In genomic region chr5:17315710-17316221, GRCh38 we compare ENCODE assay signal across 14 cellular contexts.
A peak's percentile ranks its signal among the peaks of the same experiment; 100 is the strongest.
DNase-seq lines count a peak whose midpoint lies in the region; ATAC-seq, FAIRE-seq and TF ChIP-seq lines count a peak whose summit lies in the region.
"Had no signal": no experiment of that assay in that cellular context is flagged by ENCODE, and none has a peak within 500 bp of the region (broad histone marks: within the 10 kb centered on the region; RNA-seq: fewer than 3 reads in every experiment).

No MANE protein-coding gene starts in this region.

- H3K4me1 ChIP-seq in HepG2 (ENCODE audit: insufficient read depth, low read length) (no peaks in the 10 kb centered on the region), right lobe of liver (no peaks in the 10 kb centered on the region), OCI-LY1 (ENCODE audit: insufficient read depth, low read length, severe bottlenecking) (peaks cover 55% of the 10 kb centered on the region), suprapubic skin (peaks cover 18% of the 10 kb centered on the region)

- H3K27me3 ChIP-seq in HepG2 (ENCODE audit: control insufficient read depth in 1 of 2, insufficient read depth in 2 of 2, low read length in 2 of 2), result no peaks in the 10 kb centered on the region
- no peaks in the 10 kb centered on the region for H3K27me3 ChIP-seq in right lobe of liver
- H3K27me3 ChIP-seq in OCI-LY1 (ENCODE audit: insufficient read depth, low read length), result no peaks in the 10 kb centered on the region
- no peaks in the 10 kb centered on the region for H3K27me3 ChIP-seq in suprapubic skin
- H3K27me3 ChIP-seq: left lung had no signal

- CTCF ChIA-PET in HepG2 (lab: Yijun Ruan, JAX; ENCODE audit: low intra/inter-chr PET ratio, low total read pairs), result no interaction called here

- no peak overlapping the region for H2AFZ ChIP-seq in HepG2 (ENCODE audit: low read length)
- H2AFZ ChIP-seq in OCI-LY1 (ENCODE audit: low read length), result no peak overlapping the region; the same call in 1 of the 2 replicates

- H3K4me3 ChIP-seq in HepG2 (replicated peaks in 1 of 3; ENCODE audit: insufficient read depth in 1 of 3, low read depth in 2 of 3, low read length in 3 of 3) (no peak overlapping the region), right lobe of liver (no peak overlapping the region), OCI-LY1 (ENCODE audit: low read depth, low read length, poor library complexity, severe bottlenecking) (no peak overlapping the region), suprapubic skin (no peak overlapping the region)
- H3K4me3 ChIP-seq: left lung had no signal

- DNase-seq in HepG2 (ENCODE audit: low spot score) (no peak), right lobe of liver (no peak), epidermal melanocyte (ENCODE audit: insufficient read length, low spot score) (peak; percentile 27), suprapubic skin (ENCODE audit: low spot score in 2 of 2) (no peak), mucosa of gallbladder (ENCODE audit: low spot score) (no peak)
- DNase-seq in central memory CD4-positive, alpha-beta T cell, result no peak
- DNase-seq: aorta; CD4-positive, alpha-beta memory T cell; foreskin melanocyte; left lung; NCI-H1092 had no signal

- POLR2A ChIA-PET in HepG2 (lab: Yijun Ruan, JAX), result no interaction called here

- TF ChIP-seq CTCF in HepG2 (CRISPR knock-in tag; IDR thresholded peaks at IDR 0.05) (no peak), right lobe of liver (IDR thresholded peaks at IDR 0.05) (no peak), OCI-LY1 (IDR thresholded peaks at IDR 0.05; ENCODE audit: low read length) (no peak), suprapubic skin (IDR thresholded peaks at IDR 0.05) (no peak)

- no peak for TF ChIP-seq RAD21 in HepG2 (CRISPR knock-in tag; IDR thresholded peaks at IDR 0.05)

- H3K9ac ChIP-seq in HepG2 (ENCODE audit: insufficient read depth, low read depth, low read length) (no peak overlapping the region), OCI-LY1 (ENCODE audit: low read length) (peak overlapping the region; percentile 8; the same call in 1 of the 2 replicates)

- TF ChIP-seq POLR2A in HepG2 (IDR thresholded peaks at IDR 0.05; ENCODE audit: insufficient read depth in 1 of 2, low read depth in 2 of 2, low read length in 2 of 2), result no peak
- no peak for TF ChIP-seq POLR2A in right lobe of liver (IDR thresholded peaks at IDR 0.05)
- no peak for TF ChIP-seq POLR2A in suprapubic skin (IDR thresholded peaks at IDR 0.05)

- H3K36me3 ChIP-seq in HepG2 (replicated peaks in 1 of 2; ENCODE audit: control insufficient read depth in 1 of 2, insufficient read depth in 2 of 2, low read length in 2 of 2), result no peaks in the 10 kb centered on the region
- no peaks in the 10 kb centered on the region for H3K36me3 ChIP-seq in right lobe of liver
- H3K36me3 ChIP-seq in OCI-LY1 (ENCODE audit: insufficient read depth, low read length), result no peaks in the 10 kb centered on the region
- H3K36me3 ChIP-seq in suprapubic skin, result no peaks in the 10 kb centered on the region
- H3K36me3 ChIP-seq: left lung had no signal

- BruUV-seq in HepG2 (replicated peaks; lab: Mats Ljungman, UMichigan), result no TSS peak

- no peak overlapping the region for H3K4me2 ChIP-seq in HepG2 (ENCODE audit: low read depth, low read length)
- H3K4me2 ChIP-seq in OCI-LY1 (ENCODE audit: low read length), result peak overlapping the region; percentile 92

- 57% methylated on average over 11 of the region's 11 CpGs for WGBS in HepG2 (ENCODE audit: low lambda C conversion rate)
- 68% methylated on average over 11 of the region's 11 CpGs for WGBS in right lobe of liver (ENCODE audit: insufficient coverage, low coverage, low lambda C conversion rate, missing lambda C conversion rate)
- WGBS in suprapubic skin, result 68% methylated on average over 11 of the region's 11 CpGs

- intact Hi-C loops in HepG2 (cut with micrococcal nuclease; ENCODE audit: unreplicated experiment) (no loop called here), right lobe of liver (cut with DNase I) (no loop called here)

- H3K9me2 ChIP-seq in OCI-LY1 (ENCODE audit: low read depth, low read length), result no peaks in the 10 kb centered on the region

- ATAC-seq in HepG2, result no peak
- no peak for ATAC-seq in right lobe of liver
- ATAC-seq in HG03280 (IDR thresholded peaks at IDR 0.05; ENCODE audit: unreplicated experiment), result no peak
- ATAC-seq: Right ventricle myocardium inferior had no signal

- peaks cover 9% of the 10 kb centered on the region; the same call in 1 of the 2 replicates for H3F3A ChIP-seq in OCI-LY1 (ENCODE audit: insufficient read depth, low read length)

- H3K79me2 ChIP-seq in HepG2 (ENCODE audit: insufficient read depth, low read length) (no peaks in the 10 kb centered on the region), OCI-LY1 (ENCODE audit: insufficient read depth, low read length) (no peaks in the 10 kb centered on the region)

- TF ChIP-seq EP300 in HepG2 (IDR thresholded peaks at IDR 0.05; ENCODE audit: low read depth in 2 of 2, low read length in 2 of 2) (no peak), HepG2 (CRISPR knock-in tag; IDR thresholded peaks at IDR 0.05; ENCODE audit: borderline replicate concordance) (no peak), suprapubic skin (IDR thresholded peaks at IDR 0.05) (no peak)

- H3K27ac ChIP-seq in HepG2 (ENCODE audit: extremely low read length, insufficient read depth, low read length), result no peak overlapping the region
- H3K27ac ChIP-seq in right lobe of liver, result no peak overlapping the region
- H3K27ac ChIP-seq in OCI-LY1 (ENCODE audit: low read depth, low read length, poor library complexity, severe bottlenecking), result peak overlapping the region; percentile 99
- H3K27ac ChIP-seq in suprapubic skin, result no peak overlapping the region
- H3K27ac ChIP-seq: left lung had no signal

- H3K9me3 ChIP-seq in HepG2 (ENCODE audit: low read length) (no peaks in the 10 kb centered on the region), right lobe of liver (no peaks in the 10 kb centered on the region), OCI-LY1 (ENCODE audit: low read length) (no peaks in the 10 kb centered on the region), suprapubic skin (no peaks in the 10 kb centered on the region)
- H3K9me3 ChIP-seq: left lung had no signal

- in situ Hi-C loops in HepG2 (cut with HindIII; ENCODE audit: extremely low pct_ligation_motif_present, low pct_unique_long_range_greater_than_20kb), result no loop called here

- FAIRE-seq in HepG2 (lab: Jason Lieb, UNC), result no peak

- H4K20me1 ChIP-seq in HepG2 (ENCODE audit: insufficient read depth, low read length) (no peaks in the 10 kb centered on the region), OCI-LY1 (ENCODE audit: insufficient read depth, low read length) (no peaks in the 10 kb centered on the region)

TF ChIP-seq in HepG2, 621 proteins besides CTCF, POLR2A, EP300 and RAD21:
- TF ChIP-seq NFE2L2 (IDR thresholded peaks at IDR 0.05; ENCODE audit: low read length) (peak; percentile 77), ZNF777 (CRISPR knock-in tag; IDR thresholded peaks at IDR 0.05) (no peak), MAFK (conservative IDR thresholded peaks at IDR 0.05 in 1 of 2, IDR thresholded peaks at IDR 0.05 in 1 of 2; ENCODE audit: low read length in 2 of 2) (peak; percentile 27 to 46; a peak in 3 of 4 replicates), ZNF468 (CRISPR knock-in tag; IDR thresholded peaks at IDR 0.05) (no peak), MAFF (IDR thresholded peaks at IDR 0.05; ENCODE audit: low read depth, low read length) (peak; percentile 42; the same call in 1 of the 2 replicates)
